19 cellular contexts compared by ENCODE assay signal in genomic region chr2:226981731-226982373, GRCh38.
DNase-seq lines count a peak whose midpoint lies in the region; ATAC-seq, FAIRE-seq and TF ChIP-seq lines count a peak whose summit lies in the region.
"Had no signal": no experiment of that assay in that cellular context is flagged by ENCODE, and none has a peak within 500 bp of the region (broad histone marks: within the 10 kb centered on the region; RNA-seq: fewer than 3 reads in every experiment).

No MANE protein-coding gene starts in this region.

- TF ChIP-seq CTCF in bronchial epithelial cell (IDR thresholded peaks at IDR 0.05; ENCODE audit: insufficient read depth, low read length, severe bottlenecking) (no peak), mucosa of descending colon (IDR thresholded peaks at IDR 0.05) (no peak)

- no peak overlapping the region for H3K27ac Mint-ChIP-seq in T-helper 17 cell
- H3K27ac Mint-ChIP-seq: activated T-helper 17 cell treated with anti-CD3 and anti-CD28 coated beads, Interleukin-2, amount 50 U/mL, for 72 hours; T-helper 1 cell treated with Interleukin-12 subunit alpha and Interleukin-12 subunit beta and Interleukin-4 antibody, amounts not matched to agents 30 μg/mL and 1 μg/mL, for 36 hours had no signal

- H3K9me3 ChIP-seq in KOPT-K1 (ENCODE audit: insufficient read depth, low read length, poor library complexity, severe bottlenecking) (no peaks in the 10 kb centered on the region), mucosa of descending colon (no peaks in the 10 kb centered on the region), T-helper 17 cell (ENCODE audit: control insufficient read depth, low read length, poor library complexity, severe bottlenecking) (no peaks in the 10 kb centered on the region)
- H3K9me3 ChIP-seq: lower lobe of right lung, right lobe of liver, uterus had no signal

- H3K4me3 ChIP-seq in bronchial epithelial cell (ENCODE audit: low read depth, low read length) (no peak overlapping the region), mucosa of descending colon (no peak overlapping the region)
- H3K4me3 ChIP-seq: lower lobe of right lung, right lobe of liver, uterus had no signal

- H3K27ac ChIP-seq in KOPT-K1 (ENCODE audit: low read depth, low read length, poor library complexity, severe bottlenecking) = peak overlapping the region; percentile 94
- H3K27ac ChIP-seq: epithelial cell of prostate, lower lobe of right lung, right lobe of liver, uterus had no signal

- H3K36me3 ChIP-seq in KOPT-K1 (ENCODE audit: insufficient read depth, low read length) (no peaks in the 10 kb centered on the region), bronchial epithelial cell (ENCODE audit: control insufficient read depth, insufficient read depth, low read length) (no peaks in the 10 kb centered on the region), mucosa of descending colon (ENCODE audit: low read depth) (no peaks in the 10 kb centered on the region)
- H3K36me3 ChIP-seq: lower lobe of right lung, right lobe of liver, uterus had no signal

- peaks cover 26% of the 10 kb centered on the region for H3K4me1 Mint-ChIP-seq in T-helper 17 cell

- H3K27me3 Mint-ChIP-seq in T-helper 17 cell = no peaks in the 10 kb centered on the region
- H3K27me3 Mint-ChIP-seq: activated T-helper 17 cell treated with anti-CD3 and anti-CD28 coated beads, Interleukin-2, amount 50 U/mL, for 72 hours; CD8-positive, alpha-beta memory T cell had no signal

- H3K36me3 Mint-ChIP-seq in T-helper 17 cell (ENCODE audit: low read depth) = peaks cover 8% of the 10 kb centered on the region

- H3K4me3 Mint-ChIP-seq in T-helper 17 cell = no peak overlapping the region
- H3K4me3 Mint-ChIP-seq: activated T-helper 17 cell treated with anti-CD3 and anti-CD28 coated beads, Interleukin-2, amount 50 U/mL, for 72 hours; CD8-positive, alpha-beta memory T cell; T-helper 1 cell treated with Interleukin-12 subunit alpha and Interleukin-12 subunit beta and Interleukin-4 antibody, amounts not matched to agents 30 μg/mL and 1 μg/mL, for 36 hours had no signal

- intact Hi-C loops in mucosa of descending colon (cut with DNase I, micrococcal nuclease) = loop anchor here (10.0 kb wide), 3 partner anchors 167 to 1307 kb away; no protein-coding TSS in a partner anchor

- ATAC-seq in mucosa of descending colon (peak; percentile 80), T-helper 17 cell (no peak)
- ATAC-seq: activated CD4-positive, CD25-positive, alpha-beta regulatory T cell treated with anti-CD3 and anti-CD28 coated beads, Interleukin-2, amount 50 U/mL, for 24 hours; activated T-helper 17 cell treated with anti-CD3 and anti-CD28 coated beads, Interleukin-2, amount 50 U/mL, for 72 hours; lower lobe of right lung; Right ventricle myocardium inferior had no signal

- FAIRE-seq in bronchial epithelial cell (lab: Jason Lieb, UNC) = no peak

- H3K4me1 ChIP-seq in mucosa of descending colon (ENCODE audit: low read depth) = no peaks in the 10 kb centered on the region
- H3K4me1 ChIP-seq: lower lobe of right lung had no signal

- H3K27me3 ChIP-seq in bronchial epithelial cell (ENCODE audit: control insufficient read depth, insufficient read depth, low read length) = no peaks in the 10 kb centered on the region
- H3K27me3 ChIP-seq: right lobe of liver, uterus had no signal

- DNase-seq in NCI-H69 (lab: John Stamatoyannopoulos, UW) = peak; percentile 89
- DNase-seq in bronchial epithelial cell (ENCODE audit: low read depth) = peak; percentile 25
- DNase-seq in mucosa of descending colon = no peak
- no peak for DNase-seq in NCI-H446 treated with DMSO at 0.1 percent for 48 hours (lab: John Stamatoyannopoulos, UW)
- DNase-seq in CD1c-positive myeloid dendritic cell (ENCODE audit: extremely low spot score) = no peak
- DNase-seq in hepatic stellate cell (ENCODE audit: low spot score) = no peak
- no peak for DNase-seq in T-helper 17 cell
- DNase-seq: CD8-positive, alpha-beta memory T cell; DMS79 treated with DMSO at 0.1 percent for 48 hours; lower lobe of right lung; MV-4-11; right lobe of liver; uterus had no signal

Comparison
In these comparisons a context has a peak if more than half of its experiments do, and no peak if none do; other contexts are left out.
1. DNase-seq: peak in NCI-H69 (single experiment) and bronchial epithelial cell (single experiment); none in mucosa of descending colon (0 of 3), NCI-H446 treated with DMSO at 0.1 percent for 48 hours (single experiment), CD1c-positive myeloid dendritic cell (single experiment), hepatic stellate cell (single experiment) and T-helper 17 cell (0 of 3).